Comparison of ENCODE assay signal across 21 cellular contexts in the genomic region with DNA sequence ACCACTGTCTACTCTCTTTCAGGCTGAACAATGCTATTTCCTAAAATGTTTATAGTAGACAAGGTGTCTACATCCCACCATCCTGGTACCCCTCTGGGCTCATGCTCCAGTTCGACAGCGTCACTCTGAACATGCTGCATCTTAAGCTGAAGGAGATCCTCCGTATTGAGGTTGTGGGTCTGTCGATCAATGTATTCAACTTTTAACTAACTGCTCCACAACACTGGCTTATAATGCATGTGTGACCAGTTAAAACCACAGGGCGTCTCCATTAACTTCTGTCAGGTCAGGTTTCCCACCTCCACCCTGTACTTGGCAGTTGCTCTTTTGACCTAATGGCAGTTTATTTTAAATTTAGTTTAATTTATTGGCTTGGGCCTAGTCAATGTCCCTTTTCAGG. TPM values are rescaled to one million over a fixed set of nuclear protein-coding genes. Genes with fewer than 3 reads are reported as not detected.
"Had no signal": no experiment of that assay in that cellular context is flagged by ENCODE, and none has a peak within 500 bp of the region (broad histone marks: within the 10 kb centered on the region; RNA-seq: fewer than 3 reads in every experiment).

No MANE protein-coding gene starts in this region.

- H3K4me1 ChIP-seq: SJCRH30 had no signal

- H3K9me3 ChIP-seq: MG63, SJCRH30 had no signal

- H3K36me3 ChIP-seq: SJCRH30 had no signal

- H3K4me3 ChIP-seq: MG63, SJCRH30 had no signal

- H3K27me3 ChIP-seq: MG63, SJCRH30 had no signal

- DNase-seq: Karpas-422, KG1, MG63, NCI-H1092, NCI-H1105 treated with DMSO at 0.1 percent for 48 hours, NCI-H1417 treated with DMSO at 0.1 percent for 48 hours, NCI-H146, NCI-H1694 treated with DMSO at 0.1 percent for 48 hours, NCI-H1930, NCI-H2107, NCI-H2227 treated with DMSO at 0.1 percent for 48 hours, NCI-H524, NCI-H526 treated with DMSO at 0.1 percent for 48 hours, NCI-H774, SHP77 treated with DMSO at 0.1 percent for 48 hours, SJCRH30 had no signal

- H3K27ac ChIP-seq: HL-60, RWPE1, SJCRH30 had no signal

- ATAC-seq: Panc1, SK-N-SH treated with all-trans-retinoic acid at 6 μM for 48 hours had no signal

RNA-seq across cellular contexts. Expression of a gene that starts 17.7 kb away (rescaled TPM):
- total RNA-seq: NCI-H460, SJCRH30 had no signal
